Comparison of ENCODE assay signal across 8 cellular contexts in the genomic region with DNA sequence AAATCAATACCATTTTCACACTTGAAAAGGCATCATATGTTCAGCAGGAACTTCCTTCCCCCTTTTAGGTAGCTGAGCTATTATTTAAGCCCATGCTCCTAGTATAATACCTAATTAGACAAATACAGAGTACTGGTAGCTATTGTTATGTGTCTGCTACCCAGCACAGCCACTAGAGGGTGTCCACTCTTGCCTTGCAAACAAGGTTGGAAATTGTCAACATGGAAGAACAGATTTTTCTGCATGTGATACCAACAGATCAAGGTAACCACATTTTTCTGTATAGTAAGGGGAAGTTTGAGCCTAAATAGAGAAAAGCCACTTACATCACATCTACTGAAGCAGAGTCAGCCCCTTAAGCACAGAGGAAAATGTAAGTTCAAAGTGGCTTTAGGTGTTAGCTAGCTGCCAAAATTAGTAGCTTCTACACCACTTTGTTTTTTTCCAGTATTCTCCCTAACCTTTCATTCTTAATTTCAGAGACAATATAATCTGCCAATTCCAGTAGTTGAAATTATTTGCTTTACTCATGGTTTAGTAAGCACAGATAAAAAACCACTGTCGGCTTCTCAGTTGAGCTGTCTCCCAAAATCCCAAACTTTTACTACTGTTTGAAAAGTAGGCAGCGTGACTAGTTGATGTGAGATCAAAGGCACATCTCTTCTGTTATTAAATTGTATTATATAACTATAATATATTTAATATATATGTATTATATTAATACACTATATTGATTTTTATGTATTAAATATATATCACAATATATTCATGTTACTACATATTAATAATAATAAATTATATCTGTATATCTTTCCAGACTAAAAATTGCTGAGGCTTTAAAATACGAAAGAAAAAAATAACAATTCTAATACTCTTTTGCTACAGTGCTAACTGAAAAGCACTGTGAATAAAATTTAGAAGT. TPM values are rescaled to one million over a fixed set of nuclear protein-coding genes. Genes with fewer than 3 reads are reported as not detected.
DNase-seq lines count a peak whose midpoint lies in the region; ATAC-seq and TF ChIP-seq lines count a peak whose summit lies in the region.

No MANE protein-coding gene starts in this region.

- H3K9me3 Mint-ChIP-seq in activated naive CD8-positive, alpha-beta T cell treated with anti-CD3 and anti-CD28 coated beads for 36 hours, result no peaks in the 10 kb centered on the region

- BruUV-seq in PC-9 (replicated peaks; lab: Mats Ljungman, UMichigan), result no TSS peak

- no peak overlapping the region for H3K4me2 ChIP-seq in PC-9

- peaks cover 2% of the 10 kb centered on the region for H3K4me1 Mint-ChIP-seq in activated naive CD8-positive, alpha-beta T cell treated with anti-CD3 and anti-CD28 coated beads for 36 hours

- no peak overlapping the region for H3K27ac ChIP-seq in PC-9

- no peak overlapping the region for H2AFZ ChIP-seq in PC-9

- no peaks in the 10 kb centered on the region for H3K27me3 ChIP-seq in PC-9 (ENCODE audit: insufficient read depth, low read depth)

- ATAC-seq in GM21367 (IDR thresholded peaks at IDR 0.05; ENCODE audit: unreplicated experiment) (peak; percentile 98), HG03558 (IDR thresholded peaks at IDR 0.05; ENCODE audit: extremely low read depth, unreplicated experiment) (peak; percentile 94)

- no peak overlapping the region for H3K27ac Mint-ChIP-seq in activated naive CD8-positive, alpha-beta T cell treated with anti-CD3 and anti-CD28 coated beads for 36 hours

- H3K36me3 ChIP-seq in PC-9 (ENCODE audit: low read depth), result no peaks in the 10 kb centered on the region

- no peaks in the 10 kb centered on the region for H3K79me2 ChIP-seq in PC-9 (ENCODE audit: low read depth)

- intact Hi-C loops in PC-9 (cut with micrococcal nuclease; ENCODE audit: unreplicated experiment), result loop anchor here (1.0 to 2.0 kb wide), 3 partner anchors 71 to 358 kb away; no protein-coding TSS in a partner anchor
- intact Hi-C loops in head of caudate nucleus (cut with DNase I), result loop anchor here (5.0 kb wide), 1 partner anchor 68 kb away; no protein-coding TSS in a partner anchor

- no peaks in the 10 kb centered on the region for H3K36me3 Mint-ChIP-seq in activated naive CD8-positive, alpha-beta T cell treated with anti-CD3 and anti-CD28 coated beads for 36 hours

- no peaks in the 10 kb centered on the region for H3K9me2 ChIP-seq in PC-9 (ENCODE audit: insufficient read depth)

- no peaks in the 10 kb centered on the region for H3F3A ChIP-seq in PC-9 (ENCODE audit: insufficient read depth, low read depth)

- TF ChIP-seq CTCF in PC-9 (conservative IDR thresholded peaks at IDR 0.05), result peak; percentile 83
- TF ChIP-seq CTCF in retinal pigment epithelial cell (conservative IDR thresholded peaks at IDR 0.05; ENCODE audit: low read depth, low read length), result peak; percentile 99

- DNase-seq in GF-D8 (lab: John Stamatoyannopoulos, UW), result peak; percentile 10
- peak; percentile 44 to 45 for DNase-seq in PC-9
- peak; percentile 36 for DNase-seq in activated naive CD8-positive, alpha-beta T cell treated with anti-CD3 and anti-CD28 coated beads for 36 hours
- peak; percentile 11 to 87 (median 69) for DNase-seq in head of caudate nucleus
- peak; percentile 56 for DNase-seq in retinal pigment epithelial cell (ENCODE audit: low read depth)
- no peak for DNase-seq in epidermal melanocyte (ENCODE audit: insufficient read length, low spot score)

- peaks cover 7% of the 10 kb centered on the region for H3K27me3 Mint-ChIP-seq in activated naive CD8-positive, alpha-beta T cell treated with anti-CD3 and anti-CD28 coated beads for 36 hours

- H3K4me3 Mint-ChIP-seq in activated naive CD8-positive, alpha-beta T cell treated with anti-CD3 and anti-CD28 coated beads for 36 hours, result no peak overlapping the region

- H3K9me3 ChIP-seq in PC-9 (ENCODE audit: insufficient read depth, low read depth), result no peaks in the 10 kb centered on the region

- CTCF ChIA-PET in PC-9 (lab: Charles Lee), result interaction anchor here (0.5 to 1.7 kb wide), 13 partner anchors 8 to 500 kb away, joined by 3 to 9 read pairs (median 3); a partner anchor contains a TSS

- POLR2A ChIA-PET in PC-9 (lab: Charles Lee; ENCODE audit: unreplicated experiment), result interaction anchor here (0.5 kb wide), 1 partner anchor 70 kb away, joined by 3 read pairs; no protein-coding TSS in a partner anchor

- H4K20me1 ChIP-seq in PC-9 (ENCODE audit: insufficient read depth), result no peaks in the 10 kb centered on the region

- H3K4me3 ChIP-seq in PC-9 (no peak overlapping the region), retinal pigment epithelial cell (ENCODE audit: low read length) (no peak overlapping the region)

- H3K4me1 ChIP-seq in PC-9 (replicated peaks; ENCODE audit: insufficient read depth), result no peaks in the 10 kb centered on the region

RNA-seq across cellular contexts. Expression of a gene that starts 38.2 kb away (rescaled TPM):
- total RNA-seq in PC-9 (2021), result not detected in 2 replicates
- total RNA-seq in activated naive CD8-positive, alpha-beta T cell treated with anti-CD3 and anti-CD28 coated beads for 36 hours, result not detected
